In genomic region chr16:81544691-81545365, GRCh38 we compare ENCODE assay signal across 10 cellular contexts.
A peak's percentile ranks its signal among the peaks of the same experiment; 100 is the strongest.
DNase-seq lines count a peak whose midpoint lies in the region; ATAC-seq and TF ChIP-seq lines count a peak whose summit lies in the region.
"Had no signal": no experiment of that assay in that cellular context is flagged by ENCODE, and none has a peak within 500 bp of the region (broad histone marks: within the 10 kb centered on the region; RNA-seq: fewer than 3 reads in every experiment).

No MANE protein-coding gene starts in this region.

- H3K4me1 ChIP-seq in Caco-2, result peaks cover 62% of the 10 kb centered on the region

- H3K27me3 ChIP-seq in Caco-2 (replicated peaks; ENCODE audit: control insufficient read depth, insufficient read depth, low read length), result no peaks in the 10 kb centered on the region

- H3K36me3 ChIP-seq in Caco-2 (ENCODE audit: control insufficient read depth, insufficient read depth, low read length), result no peaks in the 10 kb centered on the region

- H3K4me3 Mint-ChIP-seq in Caco-2 (ENCODE audit: unreplicated experiment) (no peak overlapping the region), brain (no peak overlapping the region), nephron (no peak overlapping the region)
- H3K4me3 Mint-ChIP-seq: activated naive CD4-positive, alpha-beta T cell treated with anti-CD3 and anti-CD28 coated beads, Interleukin-2, amount 50 U/mL, for 24 hours had no signal

- BruUV-seq in Caco-2 (replicated peaks; lab: Mats Ljungman, UMichigan), result no TSS peak

- no peak for ATAC-seq in GM19035 (IDR thresholded peaks at IDR 0.05; ENCODE audit: unreplicated experiment)
- ATAC-seq in HG03025 (IDR thresholded peaks at IDR 0.05; ENCODE audit: low FRiP score, unreplicated experiment), result no peak

- TF ChIP-seq CTCF in Caco-2 (IDR thresholded peaks at IDR 0.05; ENCODE audit: insufficient read depth in 1 of 2, low read depth in 1 of 2, low read length in 1 of 2, severe bottlenecking in 1 of 2, unreplicated experiment in 1 of 2) (no peak), brain (conservative IDR thresholded peaks at IDR 0.05) (no peak), nephron (IDR thresholded peaks at IDR 0.05; ENCODE audit: unreplicated experiment in 3 of 3) (no peak)

- DNase-seq in Caco-2, result no peak
- peak; percentile 59 to 69 for DNase-seq in Kasumi-1 (lab: John Stamatoyannopoulos, UW)
- DNase-seq in NCI-H187 treated with DMSO at 0.1 percent for 48 hours (lab: John Stamatoyannopoulos, UW), result no peak
- DNase-seq in activated T-cell treated with anti-CD3 and anti-CD28 coated beads for 4 hours, result no peak
- DNase-seq: COR-L47 had no signal

- intact Hi-C loops in Caco-2 (cut with micrococcal nuclease; ENCODE audit: unreplicated experiment), result no loop called here

- H3K9me3 ChIP-seq in Caco-2, result no peaks in the 10 kb centered on the region

- CTCF ChIA-PET in Caco-2 (lab: Charles Lee), result interaction anchor here (0.6 kb wide), 1 partner anchor 41 kb away, joined by 5 read pairs; no protein-coding TSS in a partner anchor

- no peak overlapping the region for H3K4me3 ChIP-seq in Caco-2 (ENCODE audit: low read depth, low read length)

- H3K36me3 Mint-ChIP-seq in Caco-2 (ENCODE audit: insufficient read depth, unreplicated experiment), result peaks cover 6% of the 10 kb centered on the region
- H3K36me3 Mint-ChIP-seq in brain, result peaks cover 4% of the 10 kb centered on the region
- H3K36me3 Mint-ChIP-seq in nephron (ENCODE audit: low read depth), result no peaks in the 10 kb centered on the region
- H3K36me3 Mint-ChIP-seq: activated naive CD4-positive, alpha-beta T cell treated with anti-CD3 and anti-CD28 coated beads, Interleukin-2, amount 50 U/mL, for 24 hours had no signal

- H3K27ac Mint-ChIP-seq in Caco-2 (ENCODE audit: unreplicated experiment), result peak overlapping the region; percentile 27
- peak overlapping the region in 4 of 5 experiments; percentile 3 to 53 (median 4) for H3K27ac Mint-ChIP-seq in brain
- peak overlapping the region in 2 of 3 experiments; percentile 7 to 20 for H3K27ac Mint-ChIP-seq in nephron
- H3K27ac Mint-ChIP-seq: activated naive CD4-positive, alpha-beta T cell treated with anti-CD3 and anti-CD28 coated beads, Interleukin-2, amount 50 U/mL, for 24 hours had no signal

- H3K4me1 Mint-ChIP-seq in Caco-2 (ENCODE audit: low read depth, unreplicated experiment), result peaks cover 65% of the 10 kb centered on the region
- peaks cover 88% of the 10 kb centered on the region for H3K4me1 Mint-ChIP-seq in brain
- H3K4me1 Mint-ChIP-seq in nephron, result peaks cover 61% of the 10 kb centered on the region

- H3K9me3 Mint-ChIP-seq in Caco-2 (ENCODE audit: unreplicated experiment) (no peaks in the 10 kb centered on the region), brain (no peaks in the 10 kb centered on the region), nephron (no peaks in the 10 kb centered on the region)
- H3K9me3 Mint-ChIP-seq: activated naive CD4-positive, alpha-beta T cell treated with anti-CD3 and anti-CD28 coated beads, Interleukin-2, amount 50 U/mL, for 24 hours had no signal

- H3K27me3 Mint-ChIP-seq in Caco-2 (ENCODE audit: insufficient read depth, unreplicated experiment) (no peaks in the 10 kb centered on the region), brain (no peaks in the 10 kb centered on the region), nephron (ENCODE audit: low read depth) (no peaks in the 10 kb centered on the region)
- H3K27me3 Mint-ChIP-seq: activated naive CD4-positive, alpha-beta T cell treated with anti-CD3 and anti-CD28 coated beads, Interleukin-2, amount 50 U/mL, for 24 hours had no signal

- POLR2A ChIA-PET in Caco-2 (lab: Charles Lee), result no interaction called here

Comparison
In these comparisons a context has a peak if more than half of its experiments do, and no peak if none do; other contexts are left out.
1. DNase-seq: peak in Kasumi-1 (2 of 2); none in Caco-2 (0 of 2), NCI-H187 treated with DMSO at 0.1 percent for 48 hours (single experiment) and activated T-cell treated with anti-CD3 and anti-CD28 coated beads for 4 hours (single experiment).
2. Peak in every context shown above with its lines, with median percentiles within 50 percentile points of each other: H3K27ac Mint-ChIP-seq.